Comparison of ENCODE assay signal across 1 cellular context in genomic region chr9:2526071-2526862, GRCh38.
TF ChIP-seq lines count a peak whose summit lies in the region.

No MANE protein-coding gene starts in this region.

TF ChIP-seq in HepG2, 621 proteins besides CTCF, POLR2A, EP300 and RAD21 (continued from another document):
- TF ChIP-seq U2AF1 (optimal IDR thresholded peaks at IDR 0.05; ENCODE audit: low read depth, low read length) (no peak), RXRA (CRISPR knock-in tag; IDR thresholded peaks at IDR 0.05) (no peak)
